Comparison of ENCODE assay signal across 29 cellular contexts in the genomic region with DNA sequence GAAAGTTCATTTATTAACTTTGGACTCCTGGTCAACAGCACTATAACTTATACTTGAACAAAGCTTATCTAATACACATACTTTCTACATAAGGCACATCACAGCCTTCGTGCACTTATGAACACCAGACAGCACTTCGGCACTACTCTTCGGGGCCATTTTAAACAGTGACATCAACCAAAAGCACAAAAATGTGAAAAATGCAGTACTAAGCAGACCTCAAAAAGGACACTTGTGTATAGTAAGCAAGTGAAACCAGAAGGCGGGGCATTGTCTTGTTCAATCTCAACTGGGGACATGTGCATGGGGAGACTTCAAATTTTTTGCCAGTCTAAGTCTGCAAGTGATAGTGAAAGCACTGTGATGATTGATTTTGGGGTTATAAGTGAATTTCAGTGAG.
"Had no signal": no experiment of that assay in that cellular context is flagged by ENCODE, and none has a peak within 500 bp of the region (broad histone marks: within the 10 kb centered on the region; RNA-seq: fewer than 3 reads in every experiment).

No MANE protein-coding gene starts in this region.

- H3K27ac ChIP-seq: ascending aorta, brain microvascular endothelial cell, coronary artery, dorsolateral prefrontal cortex, gastrocnemius medialis, hepatocyte, pancreas, prostate gland, right atrium auricular region, suprapubic skin, tibial nerve, VCaP had no signal

- H3K4me1 ChIP-seq: ascending aorta, gastrocnemius medialis, pancreas, prostate gland, right atrium auricular region, tibial nerve had no signal

- H2AFZ ChIP-seq: hepatocyte had no signal

- H3K9me3 ChIP-seq: ascending aorta, gastrocnemius medialis, pancreas, prostate gland, right atrium auricular region, suprapubic skin, tibial nerve had no signal

- H3K27me3 ChIP-seq: ascending aorta, brain microvascular endothelial cell, gastrocnemius medialis, hepatocyte, pancreas, right atrium auricular region, suprapubic skin, tibial nerve had no signal

- H3K36me3 ChIP-seq: ascending aorta, brain microvascular endothelial cell, gastrocnemius medialis, pancreas, prostate gland, right atrium auricular region, suprapubic skin, tibial nerve had no signal

- ATAC-seq: gastrocnemius medialis; left ventricle myocardium superior; naive thymus-derived CD4-positive, alpha-beta T cell; pancreas had no signal

- H3K4me3 ChIP-seq: ascending aorta, coronary artery, dorsolateral prefrontal cortex, gastrocnemius medialis, hepatocyte, pancreas, prostate gland, right atrium auricular region, suprapubic skin, tibial nerve had no signal

- H3K4me2 ChIP-seq: hepatocyte had no signal

- DNase-seq: activated CD4-positive, alpha-beta T cell treated with anti-CD3 and anti-CD28 coated beads for 4 hours; activated CD4-positive, alpha-beta T cell treated with anti-CD3 and anti-CD28 coated beads, Interleukin-2, amount 50 U/mL, for 48 hours; activated CD8-positive, alpha-beta memory T cell treated with anti-CD3 and anti-CD28 coated beads, Interleukin-2, amount 50 U/mL, for 4 hours; activated gamma-delta T cell; activated naive CD4-positive, alpha-beta T cell treated with anti-CD3 and anti-CD28 coated beads, Interleukin-2, amount 10 ng/mL, durations not matched to agents 7 days and 5 days; activated naive CD8-positive, alpha-beta T cell treated with anti-CD3 and anti-CD28 coated beads, Interleukin-2, amount 10 ng/mL, durations not matched to agents 7 days and 5 days; activated T-cell treated with anti-CD3 and anti-CD28 coated beads, Interleukin-2, amount 50 U/mL, for 1 hour; brain microvascular endothelial cell; dorsolateral prefrontal cortex; effector memory CD4-positive, alpha-beta T cell; gastrocnemius medialis; glutamatergic neuron; islet precursor cell; left ventricle myocardium superior; midbrain; naive thymus-derived CD4-positive, alpha-beta T cell; pancreas; stimulated activated CD4-positive, alpha-beta T cell treated with anti-CD3 and anti-CD28 coated beads, Interleukin-15, amount 100 ng/mL, for 24 hours; stimulated activated CD4-positive, alpha-beta T cell treated with anti-CD3 and anti-CD28 coated beads, Interleukin-2, amount 100 ng/mL, for 24 hours; stimulated activated naive CD4-positive, alpha-beta T cell; T-helper 1 cell had no signal
